In the genomic region with DNA sequence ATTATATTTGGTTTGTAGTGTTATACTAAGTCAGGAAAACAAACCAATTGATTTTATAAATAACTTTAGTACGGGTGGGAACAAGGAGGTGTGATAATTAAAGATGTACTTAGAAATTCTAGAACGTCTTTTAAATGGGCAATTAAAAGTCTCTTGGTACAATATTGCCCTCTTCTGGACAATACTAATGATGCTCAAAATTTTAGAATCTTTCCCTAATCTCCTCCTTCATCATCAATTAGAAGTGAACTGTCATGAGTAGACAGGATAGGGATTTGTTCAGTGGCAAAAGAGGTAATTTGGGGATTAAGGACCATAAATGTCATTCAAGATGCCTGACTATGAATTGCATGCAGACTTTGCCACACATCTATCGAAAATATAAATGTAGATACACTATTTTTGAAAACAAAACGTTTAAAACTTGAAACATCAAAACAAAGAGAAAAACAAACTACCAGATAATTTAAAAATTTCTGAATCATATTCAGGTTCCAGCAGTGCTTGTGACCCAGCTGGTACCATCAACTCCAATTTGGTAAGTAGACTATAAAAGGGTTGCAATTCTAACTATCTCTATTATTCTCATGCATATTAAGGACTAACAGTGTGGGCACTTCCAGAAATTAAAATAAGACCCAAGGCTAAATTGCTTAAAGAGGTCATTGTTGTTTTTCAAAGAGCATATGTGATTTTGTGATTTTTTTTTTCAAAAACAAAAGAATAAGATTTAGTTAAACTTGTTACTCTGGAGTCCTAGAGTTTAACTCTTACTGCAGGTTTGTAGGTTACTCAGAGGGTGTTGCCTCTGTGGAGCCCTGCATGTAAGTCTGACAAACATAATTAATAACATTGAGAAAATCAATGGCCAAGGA, we compare ENCODE assay signal across 8 cellular contexts.
DNase-seq lines count a peak whose midpoint lies in the region; ATAC-seq, FAIRE-seq and TF ChIP-seq lines count a peak whose summit lies in the region.

No MANE protein-coding gene starts in this region.

- no peaks in the 10 kb centered on the region for H3K27me3 ChIP-seq in bronchial epithelial cell (ENCODE audit: control insufficient read depth, insufficient read depth, low read length)

- no peaks in the 10 kb centered on the region for H3K36me3 Mint-ChIP-seq in activated naive CD4-positive, alpha-beta T cell treated with anti-CD3 and anti-CD28 coated beads, Interleukin-2, amount 50 U/mL, for 24 hours
- no peaks in the 10 kb centered on the region for H3K36me3 Mint-ChIP-seq in activated naive CD4-positive, alpha-beta T cell treated with anti-CD3 and anti-CD28 coated beads, Interleukin-2, amount 50 U/mL, for 72 hours

- H3K4me1 Mint-ChIP-seq in activated naive CD4-positive, alpha-beta T cell treated with anti-CD3 and anti-CD28 coated beads, Interleukin-2, amount 50 U/mL, for 24 hours: peaks cover 27% of the 10 kb centered on the region
- peaks cover 32% of the 10 kb centered on the region for H3K4me1 Mint-ChIP-seq in stimulated activated naive CD8-positive, alpha-beta T cell treated with anti-CD3 and anti-CD28 coated beads, Interleukin-15, amount 100 ng/mL, for 72 hours

- no peak overlapping the region for H3K4me3 Mint-ChIP-seq in activated naive CD4-positive, alpha-beta T cell treated with anti-CD3 and anti-CD28 coated beads, Interleukin-2, amount 50 U/mL, for 24 hours
- no peak overlapping the region for H3K4me3 Mint-ChIP-seq in stimulated activated naive CD8-positive, alpha-beta T cell treated with anti-CD3 and anti-CD28 coated beads, Interleukin-15, amount 100 ng/mL, for 72 hours

- no peak for DNase-seq in activated naive CD4-positive, alpha-beta T cell treated with anti-CD3 and anti-CD28 coated beads, Interleukin-2, amount 50 U/mL, for 72 hours (ENCODE audit: low spot score in 2 of 2)
- DNase-seq in NCI-H345 treated with DMSO at 0.1 percent for 48 hours (lab: John Stamatoyannopoulos, UW; ENCODE audit: unreplicated experiment) (peak; percentile 27), bronchial epithelial cell (ENCODE audit: low read depth) (peak; percentile 54), midbrain (lab: John Stamatoyannopoulos, UW) (peak; percentile 41), nucleus accumbens (lab: John Stamatoyannopoulos, UW) (no peak)
- DNase-seq in stimulated activated naive CD8-positive, alpha-beta T cell treated with anti-CD3 and anti-CD28 coated beads, Interleukin-15, amount 100 ng/mL, for 72 hours: no peak

- TF ChIP-seq CTCF in bronchial epithelial cell (IDR thresholded peaks at IDR 0.05; ENCODE audit: insufficient read depth, low read length, severe bottlenecking): peak; percentile 34

- ATAC-seq in activated naive CD4-positive, alpha-beta T cell treated with anti-CD3 and anti-CD28 coated beads, Interleukin-2, amount 50 U/mL, for 72 hours: no peak
- ATAC-seq in stimulated activated naive CD8-positive, alpha-beta T cell treated with anti-CD3 and anti-CD28 coated beads, Interleukin-15, amount 100 ng/mL, for 72 hours: no peak
- ATAC-seq in GM18867 (IDR thresholded peaks at IDR 0.05; ENCODE audit: unreplicated experiment): no peak

- H3K36me3 ChIP-seq in bronchial epithelial cell (ENCODE audit: control insufficient read depth, insufficient read depth, low read length): no peaks in the 10 kb centered on the region

- peak overlapping the region; percentile 12 for H3K27ac Mint-ChIP-seq in activated naive CD4-positive, alpha-beta T cell treated with anti-CD3 and anti-CD28 coated beads, Interleukin-2, amount 50 U/mL, for 24 hours
- no peak overlapping the region for H3K27ac Mint-ChIP-seq in activated naive CD4-positive, alpha-beta T cell treated with anti-CD3 and anti-CD28 coated beads, Interleukin-2, amount 50 U/mL, for 72 hours
- no peak overlapping the region for H3K27ac Mint-ChIP-seq in stimulated activated naive CD8-positive, alpha-beta T cell treated with anti-CD3 and anti-CD28 coated beads, Interleukin-15, amount 100 ng/mL, for 72 hours

- no peak for FAIRE-seq in bronchial epithelial cell (lab: Jason Lieb, UNC)

- H3K27me3 Mint-ChIP-seq in activated naive CD4-positive, alpha-beta T cell treated with anti-CD3 and anti-CD28 coated beads, Interleukin-2, amount 50 U/mL, for 24 hours: no peaks in the 10 kb centered on the region
- peaks cover 7% of the 10 kb centered on the region for H3K27me3 Mint-ChIP-seq in stimulated activated naive CD8-positive, alpha-beta T cell treated with anti-CD3 and anti-CD28 coated beads, Interleukin-15, amount 100 ng/mL, for 72 hours

- no peaks in the 10 kb centered on the region for H3K9me3 Mint-ChIP-seq in activated naive CD4-positive, alpha-beta T cell treated with anti-CD3 and anti-CD28 coated beads, Interleukin-2, amount 50 U/mL, for 24 hours
- no peaks in the 10 kb centered on the region for H3K9me3 Mint-ChIP-seq in activated naive CD4-positive, alpha-beta T cell treated with anti-CD3 and anti-CD28 coated beads, Interleukin-2, amount 50 U/mL, for 72 hours
- no peaks in the 10 kb centered on the region for H3K9me3 Mint-ChIP-seq in stimulated activated naive CD8-positive, alpha-beta T cell treated with anti-CD3 and anti-CD28 coated beads, Interleukin-15, amount 100 ng/mL, for 72 hours

- H3K4me3 ChIP-seq in bronchial epithelial cell (ENCODE audit: low read depth, low read length): no peak overlapping the region

Comparison
In these comparisons a context has a peak if more than half of its experiments do, and no peak if none do; other contexts are left out.
1. DNase-seq: peak in NCI-H345 treated with DMSO at 0.1 percent for 48 hours (single experiment), bronchial epithelial cell (single experiment) and midbrain (single experiment); none in activated naive CD4-positive, alpha-beta T cell treated with anti-CD3 and anti-CD28 coated beads, Interleukin-2, amount 50 U/mL, for 72 hours (0 of 2), stimulated activated naive CD8-positive, alpha-beta T cell treated with anti-CD3 and anti-CD28 coated beads, Interleukin-15, amount 100 ng/mL, for 72 hours (0 of 2) and nucleus accumbens (0 of 56).